Comparison of ENCODE assay signal across 32 cellular contexts in genomic region chr17:62099532-62099931, GRCh38.
"Had no signal": no experiment of that assay in that cellular context is flagged by ENCODE, and none has a peak within 500 bp of the region (broad histone marks: within the 10 kb centered on the region; RNA-seq: fewer than 3 reads in every experiment).

No MANE protein-coding gene starts in this region.

- H3K27ac Mint-ChIP-seq: activated naive CD4-positive, alpha-beta T cell treated with anti-CD3 and anti-CD28 coated beads for 36 hours; activated naive CD4-positive, alpha-beta T cell treated with anti-CD3 and anti-CD28 coated beads, Interleukin-2, amount 50 U/mL, for 24 hours; activated naive CD8-positive, alpha-beta T cell treated with anti-CD3 and anti-CD28 coated beads for 36 hours; activated T-helper 2 cell treated with anti-CD3 and anti-CD28 coated beads, Interferon-gamma antibody, Interleukin-2, Interleukin-4, amounts not matched to agents 10 μg/mL and 5 μg/mL and 100 μg/mL, durations not matched to agents 14 hours and 24 hours and 36 hours; T-helper 2 cell treated with Interferon-gamma antibody and Interleukin-4, amounts not matched to agents 5 μg/mL and 100 μg/mL, for 36 hours had no signal

- H3K36me3 Mint-ChIP-seq: activated naive CD4-positive, alpha-beta T cell treated with anti-CD3 and anti-CD28 coated beads, Interleukin-2, amount 50 U/mL, for 24 hours; activated naive CD8-positive, alpha-beta T cell treated with anti-CD3 and anti-CD28 coated beads for 36 hours had no signal

- FAIRE-seq: colon had no signal

- H3K36me3 ChIP-seq: adrenal gland, esophagus muscularis mucosa, gastrocnemius medialis, WERI-Rb-1 had no signal

- H3K9me3 ChIP-seq: adrenal gland, body of pancreas, esophagus muscularis mucosa, gastrocnemius medialis had no signal

- ATAC-seq: body of pancreas, foreskin keratinocyte, gastrocnemius medialis had no signal

- H3K9me3 Mint-ChIP-seq: activated B cell treated with CpG ODN at 0.5 μM for 24 hours; activated CD8-positive, alpha-beta T cell treated with anti-CD3 and anti-CD28 coated beads for 36 hours; activated naive CD4-positive, alpha-beta T cell treated with anti-CD3 and anti-CD28 coated beads for 36 hours; activated naive CD4-positive, alpha-beta T cell treated with anti-CD3 and anti-CD28 coated beads, Interleukin-2, amount 50 U/mL, for 24 hours; activated naive CD8-positive, alpha-beta T cell treated with anti-CD3 and anti-CD28 coated beads for 36 hours; activated naive CD8-positive, alpha-beta T cell treated with anti-CD3 and anti-CD28 coated beads, Interleukin-2, amount 50 U/mL, for 24 hours; activated T-cell treated with anti-CD3 and anti-CD28 coated beads, Interleukin-2, amount 50 U/mL, for 4 hours; activated T-helper 2 cell treated with anti-CD3 and anti-CD28 coated beads, Interferon-gamma antibody, Interleukin-2, Interleukin-4, amounts not matched to agents 10 μg/mL and 5 μg/mL and 100 μg/mL, durations not matched to agents 14 hours and 24 hours and 36 hours; effector memory CD8-positive, alpha-beta T cell; T-helper 2 cell treated with Interferon-gamma antibody and Interleukin-4, amounts not matched to agents 5 μg/mL and 100 μg/mL, for 36 hours had no signal

- H3K4me3 ChIP-seq: adrenal gland, body of pancreas, esophagus muscularis mucosa, gastrocnemius medialis had no signal

- H3K27me3 ChIP-seq: adrenal gland, body of pancreas, esophagus muscularis mucosa, foreskin keratinocyte, gastrocnemius medialis had no signal

- H3K27me3 Mint-ChIP-seq: activated B cell treated with CpG ODN at 0.5 μM for 24 hours; activated CD8-positive, alpha-beta T cell treated with anti-CD3 and anti-CD28 coated beads for 36 hours; activated naive CD4-positive, alpha-beta T cell treated with anti-CD3 and anti-CD28 coated beads, Interleukin-2, amount 50 U/mL, for 24 hours; activated naive CD8-positive, alpha-beta T cell treated with anti-CD3 and anti-CD28 coated beads for 36 hours; effector memory CD8-positive, alpha-beta T cell; T-helper 17 cell had no signal

- H3K27ac ChIP-seq: adrenal gland, body of pancreas, esophagus muscularis mucosa, foreskin keratinocyte, gastrocnemius medialis, WERI-Rb-1 had no signal

- H3K4me3 Mint-ChIP-seq: activated CD8-positive, alpha-beta T cell treated with anti-CD3 and anti-CD28 coated beads for 36 hours; activated naive CD4-positive, alpha-beta T cell treated with anti-CD3 and anti-CD28 coated beads for 36 hours; activated naive CD4-positive, alpha-beta T cell treated with anti-CD3 and anti-CD28 coated beads, Interleukin-2, amount 50 U/mL, for 24 hours; activated naive CD8-positive, alpha-beta T cell treated with anti-CD3 and anti-CD28 coated beads for 36 hours; activated naive CD8-positive, alpha-beta T cell treated with anti-CD3 and anti-CD28 coated beads, Interleukin-2, amount 50 U/mL, for 24 hours; activated T-cell treated with anti-CD3 and anti-CD28 coated beads, Interleukin-2, amount 50 U/mL, for 4 hours; effector memory CD8-positive, alpha-beta T cell; T-helper 17 cell had no signal

- H3K4me1 ChIP-seq: adrenal gland, esophagus muscularis mucosa, foreskin keratinocyte, gastrocnemius medialis had no signal

- DNase-seq: activated B cell treated with CpG ODN at 0.5 μM for 24 hours; activated CD4-positive, alpha-beta T cell treated with anti-CD3 and anti-CD28 coated beads for 48 hours; activated CD4-positive, alpha-beta T cell treated with anti-CD3 and anti-CD28 coated beads, Interleukin-2, amount 50 U/mL, for 1 hour; activated CD4-positive, alpha-beta T cell treated with anti-CD3 and anti-CD28 coated beads, Interleukin-2, amount 50 U/mL, for 48 hours; activated CD8-positive, alpha-beta memory T cell treated with anti-CD3 and anti-CD28 coated beads for 24 hours; activated effector memory CD4-positive, alpha-beta T cell treated with anti-CD3 and anti-CD28 coated beads, Interleukin-2, amount 50 U/mL, for 16 hours; activated naive CD4-positive, alpha-beta T cell treated with anti-CD3 and anti-CD28 coated beads for 36 hours; activated naive CD8-positive, alpha-beta T cell treated with anti-CD3 and anti-CD28 coated beads for 36 hours; activated naive CD8-positive, alpha-beta T cell treated with anti-CD3 and anti-CD28 coated beads, Interleukin-2, amount 50 U/mL, for 24 hours; activated T-cell treated with anti-CD3 and anti-CD28 coated beads, Interleukin-2, amount 50 U/mL, for 4 hours; adrenal gland; amygdala; aorta; body of pancreas; caudate nucleus; cortex of kidney; dermis blood vessel endothelial cell; effector CD4-positive, alpha-beta T cell; effector memory CD8-positive, alpha-beta T cell; erythroblast; foreskin keratinocyte; gastrocnemius medialis; glutamatergic neuron; T-helper 17 cell; T1000; WERI-Rb-1 had no signal
